Comparison of ENCODE assay signal across 20 cellular contexts in genomic region chr4:139848043-139848442, GRCh38.
"Had no signal": no experiment of that assay in that cellular context is flagged by ENCODE, and none has a peak within 500 bp of the region (broad histone marks: within the 10 kb centered on the region; RNA-seq: fewer than 3 reads in every experiment).

No MANE protein-coding gene starts in this region.

- ATAC-seq: activated CD4-positive, alpha-beta T cell treated with anti-CD3 and anti-CD28 coated beads for 36 hours; activated T-cell treated with anti-CD3 and anti-CD28 coated beads, Interleukin-2, amount 50 U/mL, for 72 hours; T-helper 17 cell had no signal

- H3K36me3 ChIP-seq: adrenal gland had no signal

- H3K4me3 ChIP-seq: adrenal gland had no signal

- H3K9me3 ChIP-seq: adrenal gland had no signal

- H3K27me3 ChIP-seq: adrenal gland had no signal

- DNase-seq: activated CD4-positive, alpha-beta memory T cell treated with anti-CD3 and anti-CD28 coated beads, Interleukin-2, amount 10 ng/mL, durations not matched to agents 7 days and 5 days; activated CD4-positive, alpha-beta T cell treated with anti-CD3 and anti-CD28 coated beads for 36 hours; activated CD4-positive, alpha-beta T cell treated with anti-CD3 and anti-CD28 coated beads, Interleukin-2, amount 50 U/mL, for 1 hour; activated gamma-delta T cell treated with Interleukin-2 at 50 U/mL for 16 hours; activated naive CD4-positive, alpha-beta T cell treated with anti-CD3 and anti-CD28 coated beads, Interleukin-2, amount 10 ng/mL, durations not matched to agents 7 days and 5 days; activated naive CD8-positive, alpha-beta T cell treated with anti-CD3 and anti-CD28 coated beads, Interleukin-2, amount 10 ng/mL, durations not matched to agents 7 days and 5 days; activated T-cell treated with anti-CD3 and anti-CD28 coated beads, Interleukin-2, amount 50 U/mL, for 72 hours; adrenal gland; anterior cingulate cortex; central memory CD4-positive, alpha-beta T cell; IMR-90; Kasumi-1; KBM-7; NCI-H1694 treated with DMSO at 0.1 percent for 48 hours; NCI-H2029 treated with DMSO at 0.1 percent for 48 hours; NCI-H524; NCI-H748 treated with DMSO at 0.1 percent for 48 hours; SIG-M5; T-helper 17 cell; T-helper 9 cell had no signal
